ENCODE assay signal across 8 cellular contexts in the genomic region with DNA sequence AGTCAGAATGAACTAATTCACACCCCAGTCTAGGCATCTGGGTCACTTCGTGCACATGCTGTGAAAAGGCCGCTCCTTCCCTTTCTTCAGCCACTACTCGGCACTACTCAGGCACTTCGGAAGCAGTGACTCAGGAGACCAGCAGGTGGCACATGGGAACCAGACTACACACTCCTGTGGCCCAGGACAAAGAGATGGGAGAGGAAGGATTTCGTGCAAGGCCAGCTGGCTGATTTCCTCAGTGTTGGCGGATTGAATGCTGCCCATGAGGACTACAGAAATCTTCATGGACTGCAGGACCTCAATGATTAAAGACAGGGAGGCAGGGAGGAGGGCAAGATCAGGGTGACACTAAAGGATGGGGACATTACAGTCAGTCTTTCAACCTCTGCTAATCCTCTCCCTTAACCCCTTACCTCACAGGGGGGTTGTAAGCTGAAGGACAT.
A peak's percentile ranks its signal among the peaks of the same experiment; 100 is the strongest.
DNase-seq lines count a peak whose midpoint lies in the region; ATAC-seq and TF ChIP-seq lines count a peak whose summit lies in the region.

No MANE protein-coding gene starts in this region.

- H3K9me3 ChIP-seq in right atrium auricular region = no peaks in the 10 kb centered on the region

- no peak overlapping the region for H3K4me3 ChIP-seq in right atrium auricular region

- H3K36me3 ChIP-seq in right atrium auricular region = no peaks in the 10 kb centered on the region

- no peaks in the 10 kb centered on the region for H3K27me3 ChIP-seq in right atrium auricular region

- TF ChIP-seq CTCF in 22Rv1 (IDR thresholded peaks at IDR 0.05) = peak; percentile 84
- peak; percentile 89 for TF ChIP-seq CTCF in GM13976 (IDR thresholded peaks at IDR 0.05; ENCODE audit: borderline replicate concordance, control extremely low read depth, extremely low read depth, insufficient read depth, missing control alignments)
- peak; percentile 66 to 85 for TF ChIP-seq CTCF in right atrium auricular region (IDR thresholded peaks at IDR 0.05)

- in situ Hi-C loops in GM13976 (cut with MboI; ENCODE audit: low sequenced_read_pairs, unreplicated experiment) = loop anchor here (10.0 to 25.0 kb wide), 5 partner anchors 235 to 945 kb away; partner anchors contain the start of gene CNR1

- intact Hi-C loops in sciatic nerve (cut with DNase I) = no loop called here

- DNase-seq in GM13976 (ENCODE audit: low spot score) = peak; percentile 70
- DNase-seq in NCI-H146 (lab: John Stamatoyannopoulos, UW) = peak; percentile 68
- DNase-seq in SW480 (ENCODE audit: low spot score) = peak; percentile 76
- DNase-seq in anterior cingulate cortex (lab: John Stamatoyannopoulos, UW) = peak in 57 of 58 donors; percentile 13 to 91 (median 66)
- DNase-seq in right atrium auricular region (ENCODE audit: low spot score) = peak; percentile 85
- peak; percentile 88 for DNase-seq in sciatic nerve (ENCODE audit: low spot score)

- no peaks in the 10 kb centered on the region for H3K4me1 ChIP-seq in right atrium auricular region

- ATAC-seq in HG02840 (IDR thresholded peaks at IDR 0.05; ENCODE audit: low FRiP score, unreplicated experiment) = peak; percentile 46
- peak; percentile 97 for ATAC-seq in sciatic nerve

- H3K27ac ChIP-seq in 22Rv1 = no peak overlapping the region
- H3K27ac ChIP-seq in right atrium auricular region = no peak overlapping the region
